In genomic region chr5:10595305-10595677, GRCh38 we compare ENCODE assay signal across 8 cellular contexts. TPM values are rescaled to one million over a fixed set of nuclear protein-coding genes. Genes with fewer than 3 reads are reported as not detected.
DNase-seq lines count a peak whose midpoint lies in the region; ATAC-seq and TF ChIP-seq lines count a peak whose summit lies in the region.

No MANE protein-coding gene starts in this region.

- peaks cover 31% of the 10 kb centered on the region for H3K4me1 Mint-ChIP-seq in stimulated activated effector memory CD8-positive, alpha-beta T cell treated with anti-CD3 and anti-CD28 coated beads, Interleukin-12 subunit alpha, Interleukin-12 subunit beta, amount 100 ng/mL, for 72 hours

- TF ChIP-seq CTCF in RWPE1 (conservative IDR thresholded peaks at IDR 0.05; ENCODE audit: low read depth) = no peak
- TF ChIP-seq CTCF in foreskin keratinocyte (conservative IDR thresholded peaks at IDR 0.05) = no peak
- TF ChIP-seq CTCF in GM10248 (IDR thresholded peaks at IDR 0.05; ENCODE audit: control extremely low read depth, extremely low read depth, low read depth, missing control alignments) = no peak

- no peaks in the 10 kb centered on the region for H3K36me3 Mint-ChIP-seq in stimulated activated effector memory CD8-positive, alpha-beta T cell treated with anti-CD3 and anti-CD28 coated beads, Interleukin-12 subunit alpha, Interleukin-12 subunit beta, amount 100 ng/mL, for 72 hours

- peaks cover 24% of the 10 kb centered on the region for H3K4me1 ChIP-seq in foreskin keratinocyte

- no peaks in the 10 kb centered on the region for H3K9me3 Mint-ChIP-seq in stimulated activated effector memory CD8-positive, alpha-beta T cell treated with anti-CD3 and anti-CD28 coated beads, Interleukin-12 subunit alpha, Interleukin-12 subunit beta, amount 100 ng/mL, for 72 hours

- H3K27ac ChIP-seq in RWPE1 = peak overlapping the region; percentile 74
- peak overlapping the region; percentile 82 for H3K27ac ChIP-seq in foreskin keratinocyte

- peak; percentile 78 for DNase-seq in ELR (ENCODE audit: low read depth)
- DNase-seq in RWPE1 (ENCODE audit: low spot score) = no peak
- no peak for DNase-seq in foreskin keratinocyte
- no peak for DNase-seq in stimulated activated effector memory CD8-positive, alpha-beta T cell treated with anti-CD3 and anti-CD28 coated beads, Interleukin-12 subunit alpha, Interleukin-12 subunit beta, amount 100 ng/mL, for 72 hours (ENCODE audit: low spot score in 2 of 2)
- no peak for DNase-seq in NCI-H146 (lab: John Stamatoyannopoulos, UW)
- DNase-seq in NCI-H2029 treated with DMSO at 0.1 percent for 48 hours (lab: John Stamatoyannopoulos, UW) = no peak
- DNase-seq in GM10248 (ENCODE audit: extremely low spot score) = no peak
- DNase-seq in occipital lobe (lab: John Stamatoyannopoulos, UW) = no peak

- H3K4me3 Mint-ChIP-seq in stimulated activated effector memory CD8-positive, alpha-beta T cell treated with anti-CD3 and anti-CD28 coated beads, Interleukin-12 subunit alpha, Interleukin-12 subunit beta, amount 100 ng/mL, for 72 hours = no peak overlapping the region

- H3K27me3 ChIP-seq in foreskin keratinocyte = no peaks in the 10 kb centered on the region

- POLR2A ChIA-PET in RWPE1 (lab: Yijun Ruan, JAX; ENCODE audit: low non-redundant PET) (no interaction called here), GM10248 (lab: Yijun Ruan, JAX) (no interaction called here)

- peak overlapping the region; percentile 76 for H3K27ac Mint-ChIP-seq in stimulated activated effector memory CD8-positive, alpha-beta T cell treated with anti-CD3 and anti-CD28 coated beads, Interleukin-12 subunit alpha, Interleukin-12 subunit beta, amount 100 ng/mL, for 72 hours

- CTCF ChIA-PET in RWPE1 (lab: Yijun Ruan, JAX) (no interaction called here), GM10248 (lab: Yijun Ruan, JAX) (interaction anchor here (3.4 to 4.0 kb wide), 2 partner anchors 12 to 32 kb away, joined by 22 to 32 read pairs; no protein-coding TSS in a partner anchor)

- peak; percentile 35 for ATAC-seq in foreskin keratinocyte
- no peak for ATAC-seq in stimulated activated effector memory CD8-positive, alpha-beta T cell treated with anti-CD3 and anti-CD28 coated beads, Interleukin-12 subunit alpha, Interleukin-12 subunit beta, amount 100 ng/mL, for 72 hours

RNA-seq across cellular contexts. Expression of gene ANKRD33B, which starts 31.4 kb away (rescaled TPM):
- 1.8 and 4.3 TPM in 2 replicates for total RNA-seq in foreskin keratinocyte
- 0.31 and 0.87 TPM in 2 replicates for polyA plus RNA-seq in foreskin keratinocyte
- 4.2 TPM for total RNA-seq in occipital lobe
